In genomic region chr3:179026636-179027035, GRCh38 we compare ENCODE assay signal across 21 cellular contexts. TPM values are rescaled to one million over a fixed set of nuclear protein-coding genes. Genes with fewer than 3 reads are reported as not detected.
DNase-seq lines count a peak whose midpoint lies in the region; ATAC-seq and TF ChIP-seq lines count a peak whose summit lies in the region.
"Had no signal": no experiment of that assay in that cellular context is flagged by ENCODE, and none has a peak within 500 bp of the region (broad histone marks: within the 10 kb centered on the region; RNA-seq: fewer than 3 reads in every experiment).

No MANE protein-coding gene starts in this region.

- CTCF ChIA-PET in mammary epithelial cell (lab: Charles Lee; ENCODE audit: low non-redundant PET), result no interaction called here

- peak overlapping the region; percentile 65 for H3K4me2 ChIP-seq in mammary epithelial cell (ENCODE audit: insufficient read depth, low read depth, low read length)

- peak overlapping the region; percentile 12 for H3K9ac ChIP-seq in mammary epithelial cell (ENCODE audit: insufficient read depth, low read length)

- TF ChIP-seq CTCF in AG10803 (conservative IDR thresholded peaks at IDR 0.05; ENCODE audit: low read length) (no peak), RWPE2 (IDR thresholded peaks at IDR 0.05; ENCODE audit: poor library complexity, severe bottlenecking) (no peak), mammary epithelial cell (conservative IDR thresholded peaks at IDR 0.05 in 1 of 2, IDR thresholded peaks at IDR 0.05 in 1 of 2; ENCODE audit: extremely low read depth in 1 of 2, insufficient read depth in 1 of 2, low read depth in 1 of 2, low read length in 2 of 2) (no peak), tibial artery (IDR thresholded peaks at IDR 0.05) (no peak)

- H3K36me3 ChIP-seq in RWPE2 (ENCODE audit: low read depth) (no peaks in the 10 kb centered on the region; the same call in 1 of the 2 replicates), mammary epithelial cell (ENCODE audit: insufficient read depth, low read length) (peaks cover 9% of the 10 kb centered on the region), tibial artery (peaks cover 4 to 7% (median 6%) of the 10 kb centered on the region in 3 donors)

- H2AFZ ChIP-seq in mammary epithelial cell (ENCODE audit: low read depth, low read length), result no peak overlapping the region

- no peak for ATAC-seq in RWPE2 (ENCODE audit: low read depth)
- ATAC-seq in HG02973 (IDR thresholded peaks at IDR 0.05; ENCODE audit: unreplicated experiment), result no peak
- no peak for ATAC-seq in HG03469 (IDR thresholded peaks at IDR 0.05; ENCODE audit: unreplicated experiment)
- ATAC-seq: activated naive CD8-positive, alpha-beta T cell treated with anti-CD3 and anti-CD28 coated beads, Interleukin-2, amount 50 U/mL, for 24 hours; heart left ventricle had no signal

- no peaks in the 10 kb centered on the region for H4K20me1 ChIP-seq in mammary epithelial cell (ENCODE audit: insufficient read depth, low read length)

- dilution Hi-C loops in mammary epithelial cell (cut with HindIII; ENCODE audit: low sequenced_read_pairs), result no loop called here

- no peaks in the 10 kb centered on the region for H3K9me3 ChIP-seq in RWPE2 (ENCODE audit: severe bottlenecking)
- no peaks in the 10 kb centered on the region for H3K9me3 ChIP-seq in mammary epithelial cell (replicated peaks; ENCODE audit: insufficient read depth, low read length)
- no peaks in the 10 kb centered on the region for H3K9me3 ChIP-seq in tibial artery
- H3K9me3 ChIP-seq: heart left ventricle, right atrium auricular region, stomach had no signal

- BruUV-seq in mammary epithelial cell (replicated peaks; lab: Mats Ljungman, UMichigan), result no TSS peak

- H3K4me1 ChIP-seq in RWPE2 (ENCODE audit: insufficient read depth, poor library complexity, severe bottlenecking) (no peaks in the 10 kb centered on the region), mammary epithelial cell (ENCODE audit: insufficient read depth, low read length) (peaks cover 19% of the 10 kb centered on the region), tibial artery (no peaks in the 10 kb centered on the region)

- H3K27ac ChIP-seq in RWPE2 (ENCODE audit: poor library complexity, severe bottlenecking) (peak overlapping the region; percentile 55), mammary epithelial cell (ENCODE audit: insufficient read depth, low read depth, low read length) (peak overlapping the region; percentile 80), tibial artery (no peak overlapping the region)
- H3K27ac ChIP-seq: coronary artery, heart left ventricle, right atrium auricular region, SK-N-MC, stomach had no signal

- intact Hi-C loops in mammary epithelial cell (cut with micrococcal nuclease) (loop anchor here (1.0 kb wide), 1 partner anchor 45 kb away; the partner anchor contains the start of gene ZMAT3), tibial artery (cut with DNase I; ENCODE audit: low total_unique reads) (no loop called here)

- WGBS in mammary epithelial cell (ENCODE audit: low coverage, missing lambda C conversion rate), result 92% methylated on average over 2 of the region's 2 CpGs

- in situ Hi-C loops in mammary epithelial cell (cut with MboI; ENCODE audit: low sequenced_read_pairs in 2 of 2), result no loop called here

- no peaks in the 10 kb centered on the region for H3K27me3 ChIP-seq in RWPE2 (ENCODE audit: insufficient read depth, poor library complexity, severe bottlenecking)
- no peaks in the 10 kb centered on the region for H3K27me3 ChIP-seq in mammary epithelial cell (ENCODE audit: insufficient read depth, low read length)
- no peaks in the 10 kb centered on the region for H3K27me3 ChIP-seq in tibial artery
- H3K27me3 ChIP-seq: heart left ventricle, right atrium auricular region, stomach had no signal

- peak; percentile 20 for DNase-seq in AG10803 (ENCODE audit: low read depth)
- DNase-seq in RWPE2 (ENCODE audit: low spot score), result no peak
- peak; percentile 24 for DNase-seq in mammary epithelial cell
- peak; percentile 7 for DNase-seq in kidney glomerular epithelial cell (lab: John Stamatoyannopoulos, UW)
- no peak for DNase-seq in tibial artery
- no peak for DNase-seq in mesenteric fat pad (ENCODE audit: low spot score)
- DNase-seq: activated CD4-positive, alpha-beta memory T cell treated with anti-CD3 and anti-CD28 coated beads for 36 hours; activated naive CD8-positive, alpha-beta T cell treated with anti-CD3 and anti-CD28 coated beads, Interleukin-2, amount 50 U/mL, for 24 hours; activated T-cell treated with anti-CD3 and anti-CD28 coated beads, Interleukin-2, amount 50 U/mL, for 1 hour; CD4-positive, CD25-positive, alpha-beta regulatory T cell; H9; heart left ventricle; NCI-H1417; NCI-H2171; NCI-H748 treated with DMSO at 0.1 percent for 48 hours; stomach had no signal

- H3K4me3 ChIP-seq in AG10803 (ENCODE audit: low read length) (no peak overlapping the region), RWPE2 (ENCODE audit: severe bottlenecking) (no peak overlapping the region), mammary epithelial cell (replicated peaks in 1 of 3; ENCODE audit: insufficient read depth in 1 of 3, low read depth in 2 of 3, low read length in 3 of 3) (no peak overlapping the region), tibial artery (no peak overlapping the region)
- H3K4me3 ChIP-seq: coronary artery, heart left ventricle, right atrium auricular region, SK-N-MC, stomach had no signal

- H3K79me2 ChIP-seq in mammary epithelial cell (ENCODE audit: insufficient read depth, low read length), result peaks cover 34% of the 10 kb centered on the region

RNA-seq across cellular contexts. Expression of gene ZMAT3, which starts 45.0 kb away (rescaled TPM):
- total RNA-seq in mammary epithelial cell (10 to 100 TPM; 31.3 to 56.2 TPM), mesenteric fat pad (18.6 TPM)
- polyA plus RNA-seq in mammary epithelial cell, result 24.4 TPM
- polyA minus RNA-seq in mammary epithelial cell, result 64.2 TPM

Comparison
In these comparisons a context has a peak if more than half of its experiments do, and no peak if none do; other contexts are left out.
1. DNase-seq: peak in AG10803 (single experiment), mammary epithelial cell (single experiment) and kidney glomerular epithelial cell (single experiment); none in RWPE2 (single experiment), tibial artery (0 of 2) and mesenteric fat pad (single experiment).
2. H3K27ac ChIP-seq: peak in RWPE2 (single experiment) and mammary epithelial cell (single experiment); none in tibial artery (0 of 2).